In the genomic region with DNA sequence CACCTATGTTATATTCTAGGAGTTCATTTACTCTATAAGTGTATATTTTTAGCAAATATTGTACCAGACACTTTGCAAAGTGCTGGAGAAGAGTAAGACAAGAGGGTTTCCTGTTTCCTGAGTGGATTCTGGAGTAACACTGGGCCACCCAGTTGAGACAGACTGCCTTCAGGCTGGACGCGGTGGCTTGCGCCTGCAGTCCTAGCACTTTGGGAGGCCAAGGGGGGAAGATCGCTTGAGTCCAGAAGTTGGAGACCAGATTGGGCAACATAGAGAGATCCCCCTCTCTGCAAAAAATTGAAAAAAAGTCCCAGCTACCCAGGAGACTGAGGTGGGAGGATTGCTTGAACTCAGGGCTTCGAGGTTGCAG, we compare ENCODE assay signal across 9 cellular contexts. TPM values are rescaled to one million over a fixed set of nuclear protein-coding genes. Genes with fewer than 3 reads are reported as not detected.
DNase-seq lines count a peak whose midpoint lies in the region; ATAC-seq, FAIRE-seq and TF ChIP-seq lines count a peak whose summit lies in the region.
"Had no signal": no experiment of that assay in that cellular context is flagged by ENCODE, and none has a peak within 500 bp of the region (broad histone marks: within the 10 kb centered on the region; RNA-seq: fewer than 3 reads in every experiment).

No MANE protein-coding gene starts in this region.

- H3K36me3 ChIP-seq in heart right ventricle (peaks cover 0 to 28% (median 22%) of the 10 kb centered on the region in 9 donors), K562 (ENCODE audit: control insufficient read depth, insufficient read depth, low read length) (peaks cover 31% of the 10 kb centered on the region), uterus (no peaks in the 10 kb centered on the region)

- BruUV-seq in K562 (replicated peaks; lab: Mats Ljungman, UMichigan): TSS peak; percentile 82

- peak overlapping the region; percentile 91 to 100; a peak in 3 of 4 replicates for H3K9ac ChIP-seq in K562 (ENCODE audit: insufficient read depth in 1 of 2, low read depth in 2 of 2, low read length in 2 of 2)

- H2AFZ ChIP-seq in K562 (ENCODE audit: low read depth, low read length): peak overlapping the region; percentile 100

- CTCF ChIA-PET in K562 (lab: Yijun Ruan, JAX; ENCODE audit: low intra/inter-chr PET ratio): no interaction called here

- TF ChIP-seq POLR2A in K562 (conservative IDR thresholded peaks at IDR 0.05): no peak
- no peak for TF ChIP-seq POLR2A in uterus (IDR thresholded peaks at IDR 0.05)

- TF ChIP-seq EP300 in K562 (IDR thresholded peaks at IDR 0.05; ENCODE audit: low read length): no peak

- TF ChIP-seq RAD21 in K562 (CRISPR knock-in tag; conservative IDR thresholded peaks at IDR 0.05 in 1 of 2, IDR thresholded peaks at IDR 0.05 in 1 of 2): no peak

- H3K9me1 ChIP-seq in K562 (ENCODE audit: control insufficient read depth, insufficient read depth, low read length): no peaks in the 10 kb centered on the region

- 84 to 85% methylated on average over 5 of the region's 5 CpGs for WGBS in heart right ventricle, 2 donors
- 80% methylated on average over 5 of the region's 5 CpGs for WGBS in K562 (ENCODE audit: insufficient coverage, low coverage, missing lambda C conversion rate)

- peak in 1 of 8 donors; percentile 8 for ATAC-seq in heart right ventricle
- no peak for ATAC-seq in K562
- ATAC-seq in HG02588 (IDR thresholded peaks at IDR 0.05; ENCODE audit: unreplicated experiment): no peak

- no peaks in the 10 kb centered on the region for H3K27me3 ChIP-seq in heart right ventricle
- peaks cover 0 to 5% of the 10 kb centered on the region in 2 experiments; a peak in 1 of 5 replicates for H3K27me3 ChIP-seq in K562 (ENCODE audit: control insufficient read depth in 2 of 2, insufficient read depth in 2 of 2, low read length in 2 of 2)
- H3K27me3 ChIP-seq in mononuclear cell (ENCODE audit: insufficient read depth, low read length): peaks cover 6% of the 10 kb centered on the region
- no peaks in the 10 kb centered on the region for H3K27me3 ChIP-seq in uterus

- 0 out of 2 replicates have a peak, but pooled peaks cover under 1% of the 10 kb centered on the region for H4K20me1 ChIP-seq in K562 (replicated peaks; ENCODE audit: control insufficient read depth, insufficient read depth, low read length)

- intact Hi-C loops in heart right ventricle (cut with DNase I): loop anchor here in 3 of 10 donors (5.0 kb wide), 4 partner anchors 59 to 144 kb away; partner anchors contain the start of genes FAM200A (in 1 of the 3), ZNF655 (in 1 of the 3) and ZNF789 (in 1 of the 3)
- intact Hi-C loops in cardiac septum (cut with DNase I): loop anchor here (5.0 kb wide), 1 partner anchor 59 kb away; the partner anchor contains the start of gene ZNF655
- intact Hi-C loops in K562 (cut with micrococcal nuclease): loop anchor here (1.0 to 2.0 kb wide), 3 partner anchors 57 to 109 kb away; partner anchors contain the start of gene ZNF655
- intact Hi-C loops in uterus (cut with DNase I; ENCODE audit: low total_unique reads): no loop called here

- DNase-seq in heart right ventricle (no peak), cardiac septum (ENCODE audit: low spot score) (no peak), K562 (ENCODE audit: extremely low read depth in 1 of 4, low spot score in 3 of 4) (peak in 1 of 4 experiments; percentile 21), uterus (no peak), T1000 (lab: John Stamatoyannopoulos, UW) (no peak), EL (no peak)

- H3K4me1 ChIP-seq in heart right ventricle (peaks cover 5 to 20% (median 13%) of the 10 kb centered on the region in 9 donors), K562 (replicated peaks in 1 of 2; ENCODE audit: control insufficient read depth in 2 of 2, insufficient read depth in 2 of 2, low read length in 2 of 2) (peaks cover 9 to 20% of the 10 kb centered on the region in 2 experiments; a peak in 4 of 5 replicates), mononuclear cell (ENCODE audit: insufficient read depth, low read length) (peaks cover 22% of the 10 kb centered on the region), uterus (peaks cover 5 to 8% of the 10 kb centered on the region in 2 donors)

- H3K9me3 ChIP-seq in heart right ventricle (no peaks in the 10 kb centered on the region), K562 (replicated peaks; ENCODE audit: control insufficient read depth, insufficient read depth, low read depth, low read length) (peaks cover 3% of the 10 kb centered on the region; the same call in 1 of the 2 replicates), mononuclear cell (ENCODE audit: low read depth, low read length) (no peaks in the 10 kb centered on the region), uterus (no peaks in the 10 kb centered on the region)

- H3K4me3 ChIP-seq in heart right ventricle: peak overlapping the region; percentile 58 to 99 (median 86)
- H3K4me3 ChIP-seq in K562: peak overlapping the region; percentile 84
- peak overlapping the region; percentile 89 for H3K4me3 ChIP-seq in mononuclear cell (ENCODE audit: low read length)
- peak overlapping the region; percentile 71 to 89 for H3K4me3 ChIP-seq in uterus

- peak overlapping the region in 7 of 10 donors; percentile 77 to 92 (median 85) for H3K27ac ChIP-seq in heart right ventricle
- H3K27ac ChIP-seq in K562 (ENCODE audit: extremely low read depth, low read depth, low read length): peak overlapping the region; percentile 85
- peak overlapping the region in 1 of 2 donors; percentile 85 for H3K27ac ChIP-seq in uterus

- peak overlapping the region; percentile 98 for H3K4me2 ChIP-seq in K562 (ENCODE audit: insufficient read depth, low read length)

- peaks cover 16% of the 10 kb centered on the region for H3K79me2 ChIP-seq in K562 (ENCODE audit: control insufficient read depth, insufficient read depth, low read length)

- TF ChIP-seq CTCF in heart right ventricle (IDR thresholded peaks at IDR 0.05) (no peak), K562 (IDR thresholded peaks at IDR 0.05 in 2 of 3, conservative IDR thresholded peaks at IDR 0.05 in 1 of 3; ENCODE audit: insufficient read depth in 2 of 3, low read depth in 1 of 3, low read length in 3 of 3) (no peak), uterus (IDR thresholded peaks at IDR 0.05) (no peak)

- no peak for FAIRE-seq in K562 (lab: Jason Lieb, UNC)

- POLR2A ChIA-PET in K562 (lab: Yijun Ruan, JAX): interaction anchor here (0.6 to 3.5 kb wide), 6 partner anchors 9 to 304 kb away, joined by 3 to 29 read pairs (median 4); partner anchors contain the start of genes TMEM225B and TRIM4

- in situ Hi-C loops in K562 (cut with MboI): no loop called here

RNA-seq across cellular contexts. Expression of gene ZSCAN25, which starts 0.8 kb away (rescaled TPM):
- 10 to 100 TPM in 3 of 10 donors, 1 to 10 TPM in 7; 6.1 to 10.5 (median 7.8) TPM for total RNA-seq in heart right ventricle
- polyA plus RNA-seq in heart right ventricle: 1 to 10 TPM; 2.5 to 3.6 TPM
- total RNA-seq in cardiac septum: 10.4 TPM
- total RNA-seq in K562 (2011; cell fraction: chromatin; rRNA removed; ENCODE audit: low replicate concordance): 45.6 and 57.6 TPM in 2 replicates
- 32.4 and 33.2 TPM in 2 replicates for total RNA-seq in K562 (2011; cell fraction: nucleolus; rRNA removed)
- total RNA-seq in K562 (2011; cell fraction: nucleoplasm; rRNA removed): 42.8 and 45.6 TPM in 2 replicates
- total RNA-seq in K562 (2014; rRNA removed): 13.7 and 16.9 TPM in 2 replicates
- total RNA-seq in K562 (2014; rRNA removed; fragmentation: Illumina TruSeq; extraction: Trizol): 11.0 and 12.8 TPM in 2 replicates
- total RNA-seq in K562 (2015; rRNA removed; fragmentation: Illumina TruSeq; extraction: Trizol): 14.4 and 15.9 TPM in 2 replicates
- total RNA-seq in K562 (2021): 15.7 and 18.4 TPM in 2 replicates
- 10.5 and 14.2 TPM in 2 replicates for polyA plus RNA-seq in K562 (2011; rRNA removed)
- 8.9 and 10.6 TPM in 2 replicates for polyA plus RNA-seq in K562 (2011; cell fraction: cytosol; rRNA removed)
- polyA plus RNA-seq in K562 (2011; cell fraction: nucleus; rRNA removed): 16.5 and 25.1 TPM in 2 replicates
- polyA plus RNA-seq in K562 (2012): 10.0 and 11.0 TPM in 2 replicates
- 11.7 and 12.0 TPM in 2 replicates for polyA plus RNA-seq in K562 (2014; fragmentation: Illumina TruSeq; extraction: Trizol)
- polyA plus RNA-seq in K562 (2014; fragmentation: Nextera tagmentation; extraction: Ambion mirVana): 1 to 10 TPM in 1 of 2 experiments, under 1 TPM in 1; 0.94 to 1.1 TPM
- polyA plus RNA-seq in K562 (2014; rRNA removed): 12.2 and 18.5 TPM in 2 replicates
- 19.5 and 22.0 TPM in 2 replicates for polyA minus RNA-seq in K562 (2011; rRNA and poly(A)+ RNA removed)
- polyA minus RNA-seq in K562 (2011; cell fraction: cytosol; rRNA and poly(A)+ RNA removed): 6.7 and 10.3 TPM in 2 replicates
- 14.4 and 16.6 TPM in 2 replicates for polyA minus RNA-seq in K562 (2011; cell fraction: nucleus; rRNA and poly(A)+ RNA removed)
- 28.8 TPM for total RNA-seq in mononuclear cell
- total RNA-seq in uterus: 10 to 100 TPM in 3 of 4 donors, 1 to 10 TPM in 1; 6.8 to 26.9 (median 22.8) TPM

RNA-seq across cellular contexts. Expression of gene TMEM225B, which starts 17.9 kb away (rescaled TPM):
- total RNA-seq in heart right ventricle (under 1 TPM in 3 of 10 donors, not detected in 7; 0.20 to 0.23 (median 0.23) TPM), cardiac septum (not detected), K562 (2014; rRNA removed) (0.61 and 0.73 TPM in 2 replicates), K562 (2014; rRNA removed; fragmentation: Illumina TruSeq; extraction: Trizol) (0.18 and 0.70 TPM in 2 replicates), K562 (2015; rRNA removed; fragmentation: Illumina TruSeq; extraction: Trizol) (0.51 and 0.79 TPM in 2 replicates), K562 (2021) (0.60 and 1.3 TPM in 2 replicates), mononuclear cell (1.4 TPM), uterus (1 to 10 TPM in 1 of 4 donors, under 1 TPM in 3; 0.29 to 2.2 (median 0.66) TPM)
- polyA plus RNA-seq in heart right ventricle (under 1 TPM; 0.10 to 0.37 TPM), K562 (2011; rRNA removed) (0.56 and 0.93 TPM in 2 replicates), K562 (2014; fragmentation: Illumina TruSeq; extraction: Trizol) (0.32 and 0.68 TPM in 2 replicates), K562 (2014; fragmentation: Nextera tagmentation; extraction: Ambion mirVana) (under 1 TPM; 0.08 to 0.25 TPM), K562 (2014; rRNA removed) (0.62 and 0.94 TPM in 2 replicates)
- 0.42 and 0.51 TPM in 2 replicates for total RNA-seq in K562 (2011; cell fraction: chromatin; rRNA removed; ENCODE audit: low replicate concordance)
- 4.0 and 4.3 TPM in 2 replicates for total RNA-seq in K562 (2011; cell fraction: nucleolus; rRNA removed)
- 1.6 and 1.8 TPM in 2 replicates for total RNA-seq in K562 (2011; cell fraction: nucleoplasm; rRNA removed)
- 0.30 and 1.1 TPM in 2 replicates for polyA plus RNA-seq in K562 (2011; cell fraction: cytosol; rRNA removed)
- 2.6 and 4.8 TPM in 2 replicates for polyA plus RNA-seq in K562 (2011; cell fraction: nucleus; rRNA removed)
- polyA plus RNA-seq in K562 (2012): 0.64 and 0.65 TPM in 2 replicates
- polyA minus RNA-seq in K562 (2011; rRNA and poly(A)+ RNA removed): 0.36 and 0.74 TPM in 2 replicates
- polyA minus RNA-seq in K562 (2011; cell fraction: cytosol; rRNA and poly(A)+ RNA removed): not detected in 2 replicates
- 2.2 TPM in 2 replicates for polyA minus RNA-seq in K562 (2011; cell fraction: nucleus; rRNA and poly(A)+ RNA removed)
- total RNA-seq: HT1080 had no signal

RNA-seq across cellular contexts. Expression of gene ZNF655, which starts 57.5 kb away (rescaled TPM):
- 10 to 100 TPM; 27.2 to 37.6 (median 30.8) TPM for total RNA-seq in heart right ventricle
- polyA plus RNA-seq in heart right ventricle: 10 to 100 TPM; 22.0 to 54.1 TPM
- 42.1 TPM for total RNA-seq in cardiac septum
- total RNA-seq in K562 (2011; cell fraction: chromatin; rRNA removed; ENCODE audit: low replicate concordance): 232 and 346 TPM in 2 replicates
- 147 and 170 TPM in 2 replicates for total RNA-seq in K562 (2011; cell fraction: nucleolus; rRNA removed)
- 249 and 393 TPM in 2 replicates for total RNA-seq in K562 (2011; cell fraction: nucleoplasm; rRNA removed)
- 85.6 and 123 TPM in 2 replicates for total RNA-seq in K562 (2014; rRNA removed)
- 94.7 and 105 TPM in 2 replicates for total RNA-seq in K562 (2014; rRNA removed; fragmentation: Illumina TruSeq; extraction: Trizol)
- 94.4 and 95.2 TPM in 2 replicates for total RNA-seq in K562 (2015; rRNA removed; fragmentation: Illumina TruSeq; extraction: Trizol)
- 68.1 and 78.1 TPM in 2 replicates for total RNA-seq in K562 (2021)
- 81.3 and 112 TPM in 2 replicates for polyA plus RNA-seq in K562 (2011; rRNA removed)
- polyA plus RNA-seq in K562 (2011; cell fraction: cytosol; rRNA removed): 55.1 and 81.1 TPM in 2 replicates
- 163 and 255 TPM in 2 replicates for polyA plus RNA-seq in K562 (2011; cell fraction: nucleus; rRNA removed)
- 60.6 and 75.6 TPM in 2 replicates for polyA plus RNA-seq in K562 (2012)
- 101 and 103 TPM in 2 replicates for polyA plus RNA-seq in K562 (2014; fragmentation: Illumina TruSeq; extraction: Trizol)
- 10 to 100 TPM; 25.7 to 34.1 TPM for polyA plus RNA-seq in K562 (2014; fragmentation: Nextera tagmentation; extraction: Ambion mirVana)
- polyA plus RNA-seq in K562 (2014; rRNA removed): 130 and 137 TPM in 2 replicates
- polyA minus RNA-seq in K562 (2011; rRNA and poly(A)+ RNA removed): 89.6 and 93.8 TPM in 2 replicates
- polyA minus RNA-seq in K562 (2011; cell fraction: cytosol; rRNA and poly(A)+ RNA removed): 31.9 and 33.0 TPM in 2 replicates
- polyA minus RNA-seq in K562 (2011; cell fraction: nucleus; rRNA and poly(A)+ RNA removed): 105 and 112 TPM in 2 replicates
- total RNA-seq in mononuclear cell: 122 TPM
- total RNA-seq in uterus: 100 to 1,000 TPM in 2 of 4 donors, 10 to 100 TPM in 2; 37.1 to 142 (median 99.9) TPM
